In the genomic region with DNA sequence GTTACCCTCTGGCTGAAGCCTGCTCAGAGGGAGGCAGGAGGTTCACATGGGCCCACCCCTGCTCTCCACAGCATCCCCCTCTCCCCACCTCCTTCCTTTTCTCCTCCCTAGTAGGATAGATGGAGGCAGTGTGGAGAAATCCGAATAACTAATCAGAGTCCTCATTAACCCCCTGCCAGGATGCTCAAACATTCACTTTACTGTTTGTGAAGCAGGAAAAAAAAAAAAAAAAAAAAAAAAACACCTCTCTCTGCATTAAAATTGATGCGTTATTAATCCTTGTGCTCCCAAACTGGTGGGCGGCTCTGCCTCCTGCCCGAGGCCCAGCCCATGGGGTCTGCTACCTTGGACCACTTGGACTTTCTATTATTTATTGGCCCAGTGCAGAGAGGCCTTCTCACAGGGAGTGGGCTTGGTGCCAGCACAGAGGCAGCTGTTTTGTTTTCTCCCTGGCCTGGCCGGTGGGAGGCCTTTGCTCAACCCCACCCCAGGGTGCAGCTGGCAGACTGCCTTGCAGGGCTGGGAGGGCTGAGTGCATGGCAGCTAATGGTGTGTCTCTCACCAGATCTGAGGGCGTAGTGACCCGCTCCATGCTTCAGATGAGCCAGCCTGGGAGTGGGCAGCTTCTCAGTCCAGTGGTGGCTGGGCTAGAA, we compare ENCODE assay signal across 1 cellular context.
TF ChIP-seq lines count a peak whose summit lies in the region.

No MANE protein-coding gene starts in this region.

TF ChIP-seq in GM23338, 12 proteins besides CTCF, POLR2A, EP300 and RAD21 (continued from another document):
- TF ChIP-seq, protein P1, sequence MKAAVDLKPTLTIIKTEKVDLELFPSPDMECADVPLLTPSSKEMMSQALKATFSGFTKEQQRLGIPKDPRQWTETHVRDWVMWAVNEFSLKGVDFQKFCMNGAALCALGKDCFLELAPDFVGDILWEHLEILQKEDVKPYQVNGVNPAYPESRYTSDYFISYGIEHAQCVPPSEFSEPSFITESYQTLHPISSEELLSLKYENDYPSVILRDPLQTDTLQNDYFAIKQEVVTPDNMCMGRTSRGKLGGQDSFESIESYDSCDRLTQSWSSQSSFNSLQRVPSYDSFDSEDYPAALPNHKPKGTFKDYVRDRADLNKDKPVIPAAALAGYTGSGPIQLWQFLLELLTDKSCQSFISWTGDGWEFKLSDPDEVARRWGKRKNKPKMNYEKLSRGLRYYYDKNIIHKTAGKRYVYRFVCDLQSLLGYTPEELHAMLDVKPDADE (IDR thresholded peaks at IDR 0.05): no peak
